In the genomic region with DNA sequence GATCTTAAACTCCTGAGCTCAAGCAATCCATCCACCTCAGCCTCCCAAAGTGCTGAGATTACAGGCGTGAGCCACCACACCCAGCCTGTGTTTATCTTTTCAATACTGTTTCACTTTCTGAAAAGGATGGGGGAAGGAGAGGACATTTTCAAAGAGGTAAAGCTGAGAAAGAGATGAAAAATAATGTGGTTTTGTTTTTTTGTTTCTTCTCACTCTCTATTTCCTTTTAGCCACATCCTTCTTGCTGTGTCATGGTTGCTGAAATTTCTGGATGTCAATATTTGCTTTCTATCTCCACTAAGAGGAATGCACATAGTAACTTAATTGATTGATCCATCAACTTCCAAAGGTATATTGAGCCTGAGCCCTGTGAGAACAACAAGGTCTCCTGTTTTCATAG, we compare ENCODE assay signal across 23 cellular contexts. TPM values are rescaled to one million over a fixed set of nuclear protein-coding genes. Genes with fewer than 3 reads are reported as not detected.
A peak's percentile ranks its signal among the peaks of the same experiment; 100 is the strongest.
DNase-seq lines count a peak whose midpoint lies in the region; ATAC-seq and TF ChIP-seq lines count a peak whose summit lies in the region.
"Had no signal": no experiment of that assay in that cellular context is flagged by ENCODE, and none has a peak within 500 bp of the region (broad histone marks: within the 10 kb centered on the region; RNA-seq: fewer than 3 reads in every experiment).

No MANE protein-coding gene starts in this region.

- peak overlapping the region; percentile 39 for H3K27ac Mint-ChIP-seq in activated CD4-positive, alpha-beta T cell treated with anti-CD3 and anti-CD28 coated beads, Interleukin-2, amount 10 ng/mL, durations not matched to agents 7 days and 5 days
- H3K27ac Mint-ChIP-seq in central memory CD8-positive, alpha-beta T cell (ENCODE audit: low read depth), result peak overlapping the region; percentile 77
- peak overlapping the region; percentile 65 to 83 for H3K27ac Mint-ChIP-seq in natural killer cell
- H3K27ac Mint-ChIP-seq: CD4-positive, alpha-beta T cell; HFFc6 had no signal

- H3K4me3 Mint-ChIP-seq in activated CD4-positive, alpha-beta T cell treated with anti-CD3 and anti-CD28 coated beads, Interleukin-2, amount 10 ng/mL, durations not matched to agents 7 days and 5 days, result no peak overlapping the region
- H3K4me3 Mint-ChIP-seq in central memory CD8-positive, alpha-beta T cell, result peak overlapping the region; percentile 64
- H3K4me3 Mint-ChIP-seq in natural killer cell, result peak overlapping the region; percentile 66
- H3K4me3 Mint-ChIP-seq: CD4-positive, alpha-beta T cell; HFFc6 had no signal

- H3K4me1 Mint-ChIP-seq in activated CD4-positive, alpha-beta T cell treated with anti-CD3 and anti-CD28 coated beads, Interleukin-2, amount 10 ng/mL, durations not matched to agents 7 days and 5 days, result peaks cover 11% of the 10 kb centered on the region
- peaks cover 45% of the 10 kb centered on the region for H3K4me1 Mint-ChIP-seq in central memory CD8-positive, alpha-beta T cell
- H3K4me1 Mint-ChIP-seq in natural killer cell, result peaks cover 40 to 43% of the 10 kb centered on the region in 2 donors

- H3K4me3 ChIP-seq in DND-41 (ENCODE audit: low read depth in 1 of 2, low read length in 2 of 2), result no peak overlapping the region
- H3K4me3 ChIP-seq: SK-N-MC had no signal

- H3K9me3 Mint-ChIP-seq in activated CD4-positive, alpha-beta T cell treated with anti-CD3 and anti-CD28 coated beads, Interleukin-2, amount 10 ng/mL, durations not matched to agents 7 days and 5 days, result peaks cover 5% of the 10 kb centered on the region
- no peaks in the 10 kb centered on the region for H3K9me3 Mint-ChIP-seq in central memory CD8-positive, alpha-beta T cell
- H3K9me3 Mint-ChIP-seq in natural killer cell, result no peaks in the 10 kb centered on the region
- H3K9me3 Mint-ChIP-seq: CD4-positive, alpha-beta T cell; HFFc6 had no signal

- CTCF ChIA-PET in activated CD4-positive, alpha-beta T cell treated with anti-CD3 and anti-CD28 coated beads, Interleukin-2, amount 10 ng/mL, durations not matched to agents 7 days and 5 days (lab: Charles Lee), result no interaction called here

- H2AFZ ChIP-seq in DND-41 (ENCODE audit: low read depth, low read length), result no peak overlapping the region

- no peaks in the 10 kb centered on the region for H3K36me3 ChIP-seq in DND-41 (ENCODE audit: insufficient read depth, low read length)
- H3K36me3 ChIP-seq: BE2C had no signal

- H3K79me2 ChIP-seq in DND-41 (ENCODE audit: insufficient read depth, low read length), result no peaks in the 10 kb centered on the region

- no peak overlapping the region for H3K27ac ChIP-seq in DND-41 (ENCODE audit: low read length)
- H3K27ac ChIP-seq: HL-60, SK-N-MC had no signal

- DNase-seq in activated CD4-positive, alpha-beta T cell treated with anti-CD3 and anti-CD28 coated beads, Interleukin-2, amount 10 ng/mL, durations not matched to agents 7 days and 5 days, result peak; percentile 9
- DNase-seq in activated CD4-positive, alpha-beta T cell treated with anti-CD3 and anti-CD28 coated beads for 1 hour, result no peak
- DNase-seq in DND-41, result no peak
- DNase-seq in central memory CD8-positive, alpha-beta T cell (ENCODE audit: low spot score in 2 of 2), result peak in 1 of 2 donors; percentile 20
- no peak for DNase-seq in natural killer cell
- DNase-seq in stimulated activated CD4-positive, alpha-beta T cell treated with anti-CD3 and anti-CD28 coated beads, Interleukin-1b, Interleukin-23, amount 100 ng/mL, for 48 hours, result no peak
- no peak for DNase-seq in NAMALWA (ENCODE audit: low spot score)
- DNase-seq in stimulated activated CD4-positive, alpha-beta T cell treated with anti-CD3 and anti-CD28 coated beads, Interleukin-2, amount 100 ng/mL, for 48 hours, result no peak
- DNase-seq: BE2C; Calu3; CD4-positive, alpha-beta T cell; H7; HFFc6; IMR-90; Karpas-422; NCI-H1105; NCI-H2107; NCI-H510A treated with DMSO at 0.1 percent for 48 hours; NCI-H774; OCI-M1; Right ventricle myocardium superior had no signal

- intact Hi-C loops in natural killer cell (cut with micrococcal nuclease), result loop anchor here (10.0 kb wide), 2 partner anchors 326 to 1994 kb away; partner anchors contain the start of genes ODR4, TPR and TSEN15

- ATAC-seq in DND-41 (ENCODE audit: insufficient read depth, low read depth) (peak; percentile 65), natural killer cell (peak; percentile 82 to 88 (median 87))
- ATAC-seq in central memory CD8-positive, alpha-beta T cell (replicated peaks; ENCODE audit: extremely low read depth, poor library complexity, severe bottlenecking), result peak; percentile 90

- no peaks in the 10 kb centered on the region for H3K9me3 ChIP-seq in DND-41 (ENCODE audit: insufficient read depth, low read length, severe bottlenecking)
- H3K9me3 ChIP-seq: BE2C had no signal

- no peak for TF ChIP-seq CTCF in DND-41 (IDR thresholded peaks at IDR 0.05; ENCODE audit: borderline replicate concordance, extremely low read depth, low read length, poor library complexity, severe bottlenecking)
- TF ChIP-seq CTCF in natural killer cell (IDR thresholded peaks at IDR 0.05), result no peak

- H3K4me2 ChIP-seq in DND-41 (ENCODE audit: insufficient read depth, low read length), result no peak overlapping the region

- H3K4me1 ChIP-seq in DND-41 (ENCODE audit: insufficient read depth, low read length), result peaks cover 3% of the 10 kb centered on the region; the same call in 1 of the 2 replicates

- peaks cover 18% of the 10 kb centered on the region for H3K27me3 ChIP-seq in DND-41 (ENCODE audit: insufficient read depth, low read length, poor library complexity)
- H3K27me3 ChIP-seq: BE2C had no signal

- POLR2A ChIA-PET in activated CD4-positive, alpha-beta T cell treated with anti-CD3 and anti-CD28 coated beads, Interleukin-2, amount 10 ng/mL, durations not matched to agents 7 days and 5 days (lab: Charles Lee), result no interaction called here

- H3K27me3 Mint-ChIP-seq in activated CD4-positive, alpha-beta T cell treated with anti-CD3 and anti-CD28 coated beads, Interleukin-2, amount 10 ng/mL, durations not matched to agents 7 days and 5 days, result peaks cover 45% of the 10 kb centered on the region
- H3K27me3 Mint-ChIP-seq in central memory CD8-positive, alpha-beta T cell, result no peaks in the 10 kb centered on the region
- no peaks in the 10 kb centered on the region for H3K27me3 Mint-ChIP-seq in natural killer cell (ENCODE audit: low read depth in 2 of 2)

- no peaks in the 10 kb centered on the region for H4K20me1 ChIP-seq in DND-41 (ENCODE audit: insufficient read depth, low read length)

- H3K9ac ChIP-seq in DND-41 (ENCODE audit: low read depth, low read length), result no peak overlapping the region

- H3K36me3 Mint-ChIP-seq in activated CD4-positive, alpha-beta T cell treated with anti-CD3 and anti-CD28 coated beads, Interleukin-2, amount 10 ng/mL, durations not matched to agents 7 days and 5 days (ENCODE audit: low read depth), result peaks cover 1% of the 10 kb centered on the region
- H3K36me3 Mint-ChIP-seq in central memory CD8-positive, alpha-beta T cell (ENCODE audit: insufficient read depth), result peaks cover 3% of the 10 kb centered on the region
- no peaks in the 10 kb centered on the region for H3K36me3 Mint-ChIP-seq in natural killer cell

RNA-seq across cellular contexts. Expression of gene C1orf21, which starts 6.4 kb away (rescaled TPM):
- 1 to 10 TPM; 7.4 to 8.1 TPM for total RNA-seq in activated CD4-positive, alpha-beta T cell treated with anti-CD3 and anti-CD28 coated beads, Interleukin-2, amount 10 ng/mL, durations not matched to agents 7 days and 5 days
- 100 to 1,000 TPM in 1 of 3 donors, 10 to 100 TPM in 2; 84.3 to 111 (median 88.3) TPM for total RNA-seq in natural killer cell

Comparison
In these comparisons a context has a peak if more than half of its experiments do, and no peak if none do; other contexts are left out.
1. RNA of gene C1orf21, which starts 6.4 kb away (total RNA-seq): 84.3 to 111 TPM in natural killer cell; 7.4 to 8.1 TPM in activated CD4-positive, alpha-beta T cell treated with anti-CD3 and anti-CD28 coated beads, Interleukin-2, amount 10 ng/mL, durations not matched to agents 7 days and 5 days; every median in the first group is over 4 times any median in the second.
2. Peak in every context shown above with its lines, with median percentiles within 50 percentile points of each other: H3K27ac Mint-ChIP-seq and ATAC-seq.